Comparison of ENCODE assay signal across 10 cellular contexts in the genomic region with DNA sequence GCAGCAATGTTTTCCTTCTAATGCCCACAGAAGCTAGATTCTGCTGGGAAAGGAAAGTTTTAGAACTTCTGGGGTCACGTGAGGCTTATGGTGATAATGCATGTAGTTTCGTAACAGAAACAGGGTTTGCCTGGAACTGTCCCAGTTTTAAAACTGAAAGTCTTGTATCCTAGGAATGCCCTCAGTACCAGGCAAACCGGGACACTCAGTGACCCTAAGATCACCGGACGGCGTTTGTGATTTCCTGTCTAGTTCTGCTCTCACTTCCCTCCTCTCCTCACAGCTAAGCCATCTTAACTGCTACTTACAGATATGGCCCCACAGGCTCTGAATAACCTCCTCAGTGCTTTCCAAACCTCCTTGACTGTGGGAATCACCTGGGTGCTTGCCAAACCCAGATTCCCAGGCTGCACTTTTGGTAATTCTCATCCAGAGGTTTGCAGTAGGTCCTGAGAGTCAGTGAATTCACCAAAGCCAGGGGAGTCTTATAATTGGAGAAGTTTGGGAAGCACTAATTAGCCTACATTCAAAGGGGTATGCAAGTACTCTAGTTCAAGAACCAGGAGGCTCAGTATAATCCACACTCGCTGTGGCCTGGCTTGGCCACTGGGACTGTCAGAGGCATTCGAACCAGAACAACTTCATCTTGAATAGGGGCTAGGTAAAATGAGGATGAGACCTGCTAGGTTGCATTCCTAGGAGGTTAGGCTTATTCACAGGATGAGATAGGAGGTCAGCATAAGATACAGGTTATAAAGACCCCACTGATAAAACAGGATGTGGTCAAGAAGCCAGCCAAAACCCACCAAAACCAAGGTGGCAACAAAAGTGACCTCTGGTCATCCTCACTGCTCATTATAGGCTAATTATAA.
DNase-seq lines count a peak whose midpoint lies in the region; ATAC-seq and TF ChIP-seq lines count a peak whose summit lies in the region.
"Had no signal": no experiment of that assay in that cellular context is flagged by ENCODE, and none has a peak within 500 bp of the region (broad histone marks: within the 10 kb centered on the region; RNA-seq: fewer than 3 reads in every experiment).

No MANE protein-coding gene starts in this region.

- H3K9me3 ChIP-seq in BLaER1 = peaks cover 20% of the 10 kb centered on the region

- H3K27me3 Mint-ChIP-seq in osteocyte (ENCODE audit: unreplicated experiment) = no peaks in the 10 kb centered on the region
- H3K27me3 Mint-ChIP-seq in activated CD4-positive, alpha-beta T cell treated with anti-CD3 and anti-CD28 coated beads, Interleukin-2, amount 10 ng/mL, durations not matched to agents 24 days and 14 days = no peaks in the 10 kb centered on the region

- no peaks in the 10 kb centered on the region for H3K27me3 ChIP-seq in BLaER1

- no peak overlapping the region for H3K4me3 Mint-ChIP-seq in osteocyte (ENCODE audit: unreplicated experiment)
- H3K4me3 Mint-ChIP-seq in activated CD4-positive, alpha-beta T cell treated with anti-CD3 and anti-CD28 coated beads, Interleukin-2, amount 10 ng/mL, durations not matched to agents 24 days and 14 days = no peak overlapping the region

- peak overlapping the region; percentile 75 for H3K27ac Mint-ChIP-seq in osteocyte (ENCODE audit: unreplicated experiment)
- no peak overlapping the region for H3K27ac Mint-ChIP-seq in activated CD4-positive, alpha-beta T cell treated with anti-CD3 and anti-CD28 coated beads, Interleukin-2, amount 10 ng/mL, durations not matched to agents 24 days and 14 days

- peak overlapping the region; percentile 45; the same call in 1 of the 2 replicates for H3K27ac ChIP-seq in BLaER1

- H3K4me3 ChIP-seq in BLaER1 (no peak overlapping the region), fibroblast of the aortic adventitia (ENCODE audit: low read depth, low read length) (no peak overlapping the region)

- TF ChIP-seq CTCF in fibroblast of the aortic adventitia (IDR thresholded peaks at IDR 0.05; ENCODE audit: insufficient read depth, low read length) = no peak
- TF ChIP-seq CTCF in osteocyte (IDR thresholded peaks at IDR 0.05) = no peak

- H3K4me1 ChIP-seq in BLaER1 = peaks cover 55% of the 10 kb centered on the region

- no peak for ATAC-seq in HG03108 (IDR thresholded peaks at IDR 0.05; ENCODE audit: unreplicated experiment)

- H3K9me3 Mint-ChIP-seq in osteocyte (ENCODE audit: unreplicated experiment) = no peaks in the 10 kb centered on the region
- H3K9me3 Mint-ChIP-seq in activated CD4-positive, alpha-beta T cell treated with anti-CD3 and anti-CD28 coated beads, Interleukin-2, amount 10 ng/mL, durations not matched to agents 24 days and 14 days = peaks cover 3% of the 10 kb centered on the region

- no peaks in the 10 kb centered on the region for H4K20me1 ChIP-seq in BLaER1

- DNase-seq in NOMO-1 treated with DMSO at 0.1 percent for 48 hours (lab: John Stamatoyannopoulos, UW; ENCODE audit: unreplicated experiment) (peak; percentile 65), fibroblast of the aortic adventitia (ENCODE audit: low read depth) (peak; percentile 48), osteocyte (ENCODE audit: extremely low spot score, unreplicated experiment) (no peak), NCI-H2029 (lab: John Stamatoyannopoulos, UW) (no peak), NCI-H187 treated with DMSO at 0.1 percent for 48 hours (lab: John Stamatoyannopoulos, UW) (no peak)
- DNase-seq in activated CD4-positive, alpha-beta T cell treated with anti-CD3 and anti-CD28 coated beads, Interleukin-2, amount 10 ng/mL, durations not matched to agents 24 days and 14 days = no peak
- DNase-seq: activated CD4-positive, CD25-positive, alpha-beta regulatory T cell; NCI-H2171 had no signal

- H3K36me3 Mint-ChIP-seq in osteocyte (ENCODE audit: unreplicated experiment) = no peaks in the 10 kb centered on the region
- H3K36me3 Mint-ChIP-seq in activated CD4-positive, alpha-beta T cell treated with anti-CD3 and anti-CD28 coated beads, Interleukin-2, amount 10 ng/mL, durations not matched to agents 24 days and 14 days (ENCODE audit: low read depth) = no peaks in the 10 kb centered on the region

- H3K4me2 ChIP-seq in BLaER1 = peak overlapping the region; percentile 41

- intact Hi-C loops in activated CD4-positive, alpha-beta T cell treated with anti-CD3 and anti-CD28 coated beads, Interleukin-2, amount 10 ng/mL, durations not matched to agents 24 days and 14 days (cut with micrococcal nuclease) = no loop called here

- H3K36me3 ChIP-seq in BLaER1 = no peaks in the 10 kb centered on the region

- H3K4me1 Mint-ChIP-seq in osteocyte (ENCODE audit: unreplicated experiment) = peaks cover 26% of the 10 kb centered on the region
- peaks cover 9% of the 10 kb centered on the region for H3K4me1 Mint-ChIP-seq in activated CD4-positive, alpha-beta T cell treated with anti-CD3 and anti-CD28 coated beads, Interleukin-2, amount 10 ng/mL, durations not matched to agents 24 days and 14 days

- no peak overlapping the region for H3K9ac ChIP-seq in BLaER1

Comparison
In these comparisons a context has a peak if more than half of its experiments do, and no peak if none do; other contexts are left out.
1. DNase-seq: peak in NOMO-1 treated with DMSO at 0.1 percent for 48 hours (single experiment) and fibroblast of the aortic adventitia (single experiment); none in osteocyte (single experiment), NCI-H2029 (single experiment), NCI-H187 treated with DMSO at 0.1 percent for 48 hours (single experiment) and activated CD4-positive, alpha-beta T cell treated with anti-CD3 and anti-CD28 coated beads, Interleukin-2, amount 10 ng/mL, durations not matched to agents 24 days and 14 days (single experiment).